In genomic region chr2:203824057-203824456, GRCh38 we compare ENCODE assay signal across 38 cellular contexts. TPM values are rescaled to one million over a fixed set of nuclear protein-coding genes. Genes with fewer than 3 reads are reported as not detected.
DNase-seq lines count a peak whose midpoint lies in the region; ATAC-seq lines count a peak whose summit lies in the region.
"Had no signal": no experiment of that assay in that cellular context is flagged by ENCODE, and none has a peak within 500 bp of the region (broad histone marks: within the 10 kb centered on the region; RNA-seq: fewer than 3 reads in every experiment).

No MANE protein-coding gene starts in this region.

- H3K36me3 Mint-ChIP-seq in activated naive CD4-positive, alpha-beta T cell treated with anti-CD3 and anti-CD28 coated beads, Interleukin-2, amount 50 U/mL, for 72 hours = peaks cover 6 to 30% of the 10 kb centered on the region in 2 donors
- H3K36me3 Mint-ChIP-seq in activated naive CD8-positive, alpha-beta T cell treated with anti-CD3 and anti-CD28 coated beads, Interleukin-2, amount 50 U/mL, for 24 hours (ENCODE audit: low read depth) = peaks cover 6% of the 10 kb centered on the region
- H3K36me3 Mint-ChIP-seq: CD14-positive monocyte, neural progenitor cell had no signal

- 91 to 92% methylated on average over 4 of the region's 4 CpGs for WGBS in aorta, 2 donors

- intact Hi-C loops in aorta (cut with DNase I) = no loop called here

- DNase-seq in activated CD4-positive, CD25-positive, alpha-beta regulatory T cell treated with anti-CD3 and anti-CD28 coated beads, Interleukin-2, amount 50 U/mL, for 72 hours = no peak
- DNase-seq in activated naive CD4-positive, alpha-beta T cell treated with anti-CD3 and anti-CD28 coated beads, Interleukin-2, amount 50 U/mL, for 72 hours (ENCODE audit: low spot score in 2 of 2) = no peak
- DNase-seq in activated naive CD4-positive, alpha-beta T cell treated with anti-CD3 and anti-CD28 coated beads, Interleukin-2, amount 50 U/mL, for 16 hours = no peak
- DNase-seq in activated naive CD8-positive, alpha-beta T cell treated with anti-CD3 and anti-CD28 coated beads, Interleukin-2, amount 50 U/mL, for 24 hours = peak; percentile 43
- peak; percentile 47 for DNase-seq in stimulated activated naive CD8-positive, alpha-beta T cell treated with anti-CD3 and anti-CD28 coated beads, Interleukin-15, Interleukin-2, amounts not matched to agents 100 U/mL and 50 U/mL, for 24 hours
- no peak for DNase-seq in aorta
- DNase-seq in foreskin melanocyte = no peak
- DNase-seq: activated CD4-positive, CD25-positive, alpha-beta regulatory T cell; activated effector memory CD4-positive, alpha-beta T cell treated with Interleukin-2 at 50 U/mL for 16 hours; adrenal gland; body of pancreas; cerebellar nuclear complex; DMS79 treated with DMSO at 0.1 percent for 48 hours; foreskin fibroblast; GDM1; head of caudate nucleus; islet precursor cell; left ventricle myocardium inferior; mesenchymal stem cell; MM.1S; NCI-H1105 treated with DMSO at 0.1 percent for 48 hours; NCI-H187 treated with DMSO at 0.1 percent for 48 hours; NCI-H2171 treated with DMSO at 0.1 percent for 48 hours; NCI-H510A; retina; upper lobe of right lung had no signal

- no peaks in the 10 kb centered on the region for H3K27me3 Mint-ChIP-seq in activated naive CD8-positive, alpha-beta T cell treated with anti-CD3 and anti-CD28 coated beads, Interleukin-2, amount 50 U/mL, for 24 hours

- H3K36me3 ChIP-seq in aorta (ENCODE audit: control insufficient read depth in 1 of 2, insufficient read depth in 2 of 2, low read length in 1 of 2) = no peaks in the 10 kb centered on the region
- H3K36me3 ChIP-seq: adrenal gland, HAP-1, left ventricle myocardium inferior, neural progenitor cell, SJSA1, suprapubic skin, upper lobe of right lung had no signal

- peak; percentile 44 to 47 for ATAC-seq in activated CD4-positive, CD25-positive, alpha-beta regulatory T cell treated with anti-CD3 and anti-CD28 coated beads, Interleukin-2, amount 50 U/mL, for 24 hours
- peak; percentile 64 to 72 for ATAC-seq in activated naive CD4-positive, alpha-beta T cell treated with anti-CD3 and anti-CD28 coated beads, Interleukin-2, amount 50 U/mL, for 72 hours
- ATAC-seq in activated naive CD8-positive, alpha-beta T cell treated with anti-CD3 and anti-CD28 coated beads, Interleukin-2, amount 50 U/mL, for 24 hours = peak; percentile 75
- peak; percentile 73 for ATAC-seq in stimulated activated naive CD8-positive, alpha-beta T cell treated with anti-CD3 and anti-CD28 coated beads, Interleukin-15, Interleukin-2, amounts not matched to agents 100 U/mL and 50 U/mL, for 24 hours
- ATAC-seq in aorta (ENCODE audit: low FRiP score) = no peak
- ATAC-seq: body of pancreas, esophagus mucosa had no signal

- no peaks in the 10 kb centered on the region for H3K4me1 ChIP-seq in aorta (ENCODE audit: control insufficient read depth in 1 of 2, insufficient read depth in 2 of 2, low read length in 2 of 2)
- H3K4me1 ChIP-seq: adrenal gland, body of pancreas, HAP-1, left ventricle myocardium inferior, neural progenitor cell, parathyroid adenoma, SJSA1, suprapubic skin, upper lobe of right lung had no signal

- peaks cover 8 to 16% of the 10 kb centered on the region in 2 donors for H3K9me3 Mint-ChIP-seq in activated naive CD4-positive, alpha-beta T cell treated with anti-CD3 and anti-CD28 coated beads, Interleukin-2, amount 50 U/mL, for 72 hours
- H3K9me3 Mint-ChIP-seq in activated naive CD8-positive, alpha-beta T cell treated with anti-CD3 and anti-CD28 coated beads, Interleukin-2, amount 50 U/mL, for 24 hours = peaks cover 6% of the 10 kb centered on the region

- no peaks in the 10 kb centered on the region for H3K27me3 ChIP-seq in aorta (ENCODE audit: control insufficient read depth in 1 of 2, insufficient read depth in 2 of 2, low read length in 1 of 2)
- H3K27me3 ChIP-seq: adrenal gland, body of pancreas, neural progenitor cell, SJSA1, suprapubic skin, upper lobe of right lung had no signal

- peak overlapping the region in 1 of 2 donors; percentile 1 for H3K27ac Mint-ChIP-seq in activated naive CD4-positive, alpha-beta T cell treated with anti-CD3 and anti-CD28 coated beads, Interleukin-2, amount 50 U/mL, for 72 hours
- H3K27ac Mint-ChIP-seq in activated naive CD8-positive, alpha-beta T cell treated with anti-CD3 and anti-CD28 coated beads, Interleukin-2, amount 50 U/mL, for 24 hours = peak overlapping the region; percentile 70
- H3K27ac Mint-ChIP-seq: neural progenitor cell had no signal

- no peak overlapping the region for H3K27ac ChIP-seq in aorta (ENCODE audit: low read depth in 1 of 2, low read length in 2 of 2)
- H3K27ac ChIP-seq: adrenal gland, body of pancreas, KMS-11, left ventricle myocardium inferior, neural progenitor cell, parathyroid adenoma, SJSA1, suprapubic skin, upper lobe of right lung had no signal

- H3K4me3 ChIP-seq in aorta (ENCODE audit: low read length in 2 of 2) = no peak overlapping the region
- H3K4me3 ChIP-seq: adrenal gland, body of pancreas, HAP-1, left ventricle myocardium inferior, neural progenitor cell, SJSA1, suprapubic skin, upper lobe of right lung had no signal

- H3K4me1 Mint-ChIP-seq in activated naive CD8-positive, alpha-beta T cell treated with anti-CD3 and anti-CD28 coated beads, Interleukin-2, amount 50 U/mL, for 24 hours = peaks cover 39% of the 10 kb centered on the region

- no peak overlapping the region for H3K4me3 Mint-ChIP-seq in activated naive CD8-positive, alpha-beta T cell treated with anti-CD3 and anti-CD28 coated beads, Interleukin-2, amount 50 U/mL, for 24 hours
- H3K4me3 Mint-ChIP-seq: CD14-positive monocyte, neural progenitor cell had no signal

- no peaks in the 10 kb centered on the region for H3K9me3 ChIP-seq in aorta (ENCODE audit: control insufficient read depth, low read length)
- H3K9me3 ChIP-seq: adrenal gland, body of pancreas, HAP-1, left ventricle myocardium inferior, SJSA1, suprapubic skin, upper lobe of right lung had no signal

RNA-seq across cellular contexts. Expression of gene CTLA4, which starts 43.5 kb away (rescaled TPM):
- total RNA-seq in activated naive CD4-positive, alpha-beta T cell treated with anti-CD3 and anti-CD28 coated beads, Interleukin-2, amount 50 U/mL, for 72 hours = 10 to 100 TPM; 55.0 to 61.7 TPM
- 1 to 10 TPM in 1 of 2 donors, under 1 TPM in 1; 0.30 to 1.8 TPM for total RNA-seq in aorta
- not detected for polyA plus RNA-seq in aorta
- total RNA-seq: A172, body of pancreas, RPMI7951, SJSA1, skeletal muscle tissue had no signal
- polyA plus RNA-seq: CD14-positive monocyte had no signal

Comparison
In these comparisons a context has a peak if more than half of its experiments do, and no peak if none do; other contexts are left out.
1. DNase-seq: peak in activated naive CD8-positive, alpha-beta T cell treated with anti-CD3 and anti-CD28 coated beads, Interleukin-2, amount 50 U/mL, for 24 hours (single experiment) and stimulated activated naive CD8-positive, alpha-beta T cell treated with anti-CD3 and anti-CD28 coated beads, Interleukin-15, Interleukin-2, amounts not matched to agents 100 U/mL and 50 U/mL, for 24 hours (single experiment); none in activated CD4-positive, CD25-positive, alpha-beta regulatory T cell treated with anti-CD3 and anti-CD28 coated beads, Interleukin-2, amount 50 U/mL, for 72 hours (single experiment), activated naive CD4-positive, alpha-beta T cell treated with anti-CD3 and anti-CD28 coated beads, Interleukin-2, amount 50 U/mL, for 72 hours (0 of 2), activated naive CD4-positive, alpha-beta T cell treated with anti-CD3 and anti-CD28 coated beads, Interleukin-2, amount 50 U/mL, for 16 hours (single experiment), aorta (0 of 2) and foreskin melanocyte (single experiment).
2. RNA of gene CTLA4, which starts 43.5 kb away (total RNA-seq): 55.0 to 61.7 TPM in activated naive CD4-positive, alpha-beta T cell treated with anti-CD3 and anti-CD28 coated beads, Interleukin-2, amount 50 U/mL, for 72 hours; 0.30 to 1.8 TPM in aorta; every median in the first group is over 10 times any median in the second.